ENCODE assay signal across 10 cellular contexts in genomic region chr9:36301227-36301626, GRCh38.
"Had no signal": no experiment of that assay in that cellular context is flagged by ENCODE, and none has a peak within 500 bp of the region (broad histone marks: within the 10 kb centered on the region; RNA-seq: fewer than 3 reads in every experiment).

No MANE protein-coding gene starts in this region.

- DNase-seq: GM23248, GOT3, H7, HFFc6, KG1 had no signal

- H3K9me3 Mint-ChIP-seq: HFFc6, IgD-negative memory B cell had no signal

- FAIRE-seq: HepG2 had no signal

- H3K27ac ChIP-seq: GM23248, HL-60 had no signal

- H3K27me3 Mint-ChIP-seq: IgD-negative memory B cell had no signal

- H3K4me3 Mint-ChIP-seq: HFFc6, IgD-negative memory B cell had no signal

- H3K9me3 ChIP-seq: HAP-1 had no signal

- H2AFZ ChIP-seq: GM23248 had no signal

- H3K9ac ChIP-seq: GM23248 had no signal

- ATAC-seq: HCT116, HepG2 had no signal

- H3K4me3 ChIP-seq: GM23248, HAP-1 had no signal

- H3K36me3 ChIP-seq: HAP-1 had no signal

- H3K27ac Mint-ChIP-seq: HFFc6, IgD-negative memory B cell had no signal
